In genomic region chr5:157674351-157674750, GRCh38 we compare ENCODE assay signal across 15 cellular contexts. TPM values are rescaled to one million over a fixed set of nuclear protein-coding genes. Genes with fewer than 3 reads are reported as not detected.
"Had no signal": no experiment of that assay in that cellular context is flagged by ENCODE, and none has a peak within 500 bp of the region (broad histone marks: within the 10 kb centered on the region; RNA-seq: fewer than 3 reads in every experiment).

No MANE protein-coding gene starts in this region.

RNA-seq across cellular contexts. Expression of gene C5orf52, which starts 3.0 kb away (rescaled TPM):
- total RNA-seq: activated CD4-positive, alpha-beta memory T cell treated with anti-CD3 and anti-CD28 coated beads, Interleukin-2, amount 10 ng/mL, durations not matched to agents 7 days and 5 days; activated CD4-positive, alpha-beta T cell treated with anti-CD3 and anti-CD28 coated beads for 36 hours; activated CD4-positive, alpha-beta T cell treated with anti-CD3 and anti-CD28 coated beads, Interleukin-2, amount 10 ng/mL, durations not matched to agents 7 days and 5 days; activated CD8-positive, alpha-beta memory T cell treated with anti-CD3 and anti-CD28 coated beads for 36 hours; activated CD8-positive, alpha-beta T cell treated with anti-CD3 and anti-CD28 coated beads, Interleukin-2, amount 10 ng/mL, durations not matched to agents 7 days and 5 days; activated naive CD8-positive, alpha-beta T cell treated with anti-CD3 and anti-CD28 coated beads, Interleukin-2, amount 10 ng/mL, durations not matched to agents 7 days and 5 days; activated T-helper 2 cell treated with anti-CD3 and anti-CD28 coated beads, Interferon-gamma antibody, Interleukin-2, Interleukin-4, amounts not matched to agents 10 μg/mL and 5 μg/mL and 100 μg/mL, durations not matched to agents 14 hours and 24 hours and 36 hours; ascending aorta; cardiac septum; T-cell; T-helper 1 cell treated with Interleukin-12 subunit alpha and Interleukin-12 subunit beta and Interleukin-4 antibody, amounts not matched to agents 30 ng/mL and 1 ng/mL, for 36 hours; T-helper 17 cell; T-helper 2 cell treated with Interferon-gamma antibody and Interleukin-4, amounts not matched to agents 100 ng/mL and 5 ng/mL, for 36 hours; WTC11 had no signal
- polyA plus RNA-seq: adipose tissue had no signal

RNA-seq across cellular contexts. Expression of gene SOX30, which starts 22.1 kb away (rescaled TPM):
- total RNA-seq: ascending aorta had no signal
